24 cellular contexts compared by ENCODE assay signal in genomic region chr10:104315486-104315921, GRCh38. TPM values are rescaled to one million over a fixed set of nuclear protein-coding genes. Genes with fewer than 3 reads are reported as not detected.
"Had no signal": no experiment of that assay in that cellular context is flagged by ENCODE, and none has a peak within 500 bp of the region (broad histone marks: within the 10 kb centered on the region; RNA-seq: fewer than 3 reads in every experiment).

No MANE protein-coding gene starts in this region.

- H3K9me3 Mint-ChIP-seq: activated CD4-positive, alpha-beta memory T cell treated with anti-CD3 and anti-CD28 coated beads, Interleukin-2, amount 10 ng/mL, durations not matched to agents 7 days and 5 days; activated naive CD4-positive, alpha-beta T cell treated with anti-CD3 and anti-CD28 coated beads, Interleukin-2, amount 50 U/mL, for 24 hours; activated T-cell treated with anti-CD3 and anti-CD28 coated beads, Interleukin-2, amount 50 U/mL, for 72 hours; activated T-helper 2 cell treated with anti-CD3 and anti-CD28 coated beads, Interferon-gamma antibody, Interleukin-2, Interleukin-4, amounts not matched to agents 10 μg/mL and 5 μg/mL and 100 μg/mL, durations not matched to agents 14 hours and 24 hours and 36 hours; IgD-negative memory B cell had no signal

- H3K9ac ChIP-seq: KMS-11 had no signal

- H3K4me3 ChIP-seq: SK-N-MC had no signal

- ATAC-seq: activated T-cell treated with anti-CD3 and anti-CD28 coated beads, Interleukin-2, amount 50 U/mL, for 72 hours; Right ventricle myocardium inferior had no signal

- H3K27ac ChIP-seq: KMS-11, SK-N-MC, VCaP had no signal

- H3K4me2 ChIP-seq: KMS-11 had no signal

- DNase-seq: activated CD4-positive, alpha-beta memory T cell treated with anti-CD3 and anti-CD28 coated beads, Interleukin-2, amount 10 ng/mL, durations not matched to agents 7 days and 5 days; activated CD4-positive, alpha-beta T cell treated with anti-CD3 and anti-CD28 coated beads, Interleukin-2, amount 50 U/mL, for 1 hour; activated CD4-positive, CD25-positive, alpha-beta regulatory T cell; activated T-cell treated with anti-CD3 and anti-CD28 coated beads for 4 hours; activated T-cell treated with anti-CD3 and anti-CD28 coated beads, Interleukin-2, amount 50 U/mL, for 72 hours; amygdala; NCI-H1092 treated with DMSO at 0.1 percent for 48 hours; NCI-H1417 treated with DMSO at 0.1 percent for 48 hours; NCI-H1694; NCI-H2029; NCI-H2107; NCI-H2171 treated with DMSO at 0.1 percent for 48 hours; NCI-H226; NCI-H526; NCI-H774; T-helper 1 cell had no signal

- H3K4me3 Mint-ChIP-seq: activated CD4-positive, alpha-beta memory T cell treated with anti-CD3 and anti-CD28 coated beads, Interleukin-2, amount 10 ng/mL, durations not matched to agents 7 days and 5 days; activated naive CD4-positive, alpha-beta T cell treated with anti-CD3 and anti-CD28 coated beads, Interleukin-2, amount 50 U/mL, for 24 hours; activated T-cell treated with anti-CD3 and anti-CD28 coated beads, Interleukin-2, amount 50 U/mL, for 72 hours; brain; IgD-negative memory B cell had no signal

- H3K27ac Mint-ChIP-seq: activated CD4-positive, alpha-beta memory T cell treated with anti-CD3 and anti-CD28 coated beads, Interleukin-2, amount 10 ng/mL, durations not matched to agents 7 days and 5 days; activated naive CD4-positive, alpha-beta T cell treated with anti-CD3 and anti-CD28 coated beads, Interleukin-2, amount 50 U/mL, for 24 hours; activated T-cell treated with anti-CD3 and anti-CD28 coated beads, Interleukin-2, amount 50 U/mL, for 72 hours; activated T-helper 2 cell treated with anti-CD3 and anti-CD28 coated beads, Interferon-gamma antibody, Interleukin-2, Interleukin-4, amounts not matched to agents 10 μg/mL and 5 μg/mL and 100 μg/mL, durations not matched to agents 14 hours and 24 hours and 36 hours had no signal

- H3K27me3 Mint-ChIP-seq: activated CD4-positive, alpha-beta memory T cell treated with anti-CD3 and anti-CD28 coated beads, Interleukin-2, amount 10 ng/mL, durations not matched to agents 7 days and 5 days; activated naive CD4-positive, alpha-beta T cell treated with anti-CD3 and anti-CD28 coated beads, Interleukin-2, amount 50 U/mL, for 24 hours; brain; IgD-negative memory B cell had no signal

RNA-seq across cellular contexts. Expression of gene CFAP58, which starts 38.1 kb away (rescaled TPM):
- polyA plus RNA-seq: IgD-negative memory B cell had no signal
